Comparison of ENCODE assay signal across 15 cellular contexts in the genomic region with DNA sequence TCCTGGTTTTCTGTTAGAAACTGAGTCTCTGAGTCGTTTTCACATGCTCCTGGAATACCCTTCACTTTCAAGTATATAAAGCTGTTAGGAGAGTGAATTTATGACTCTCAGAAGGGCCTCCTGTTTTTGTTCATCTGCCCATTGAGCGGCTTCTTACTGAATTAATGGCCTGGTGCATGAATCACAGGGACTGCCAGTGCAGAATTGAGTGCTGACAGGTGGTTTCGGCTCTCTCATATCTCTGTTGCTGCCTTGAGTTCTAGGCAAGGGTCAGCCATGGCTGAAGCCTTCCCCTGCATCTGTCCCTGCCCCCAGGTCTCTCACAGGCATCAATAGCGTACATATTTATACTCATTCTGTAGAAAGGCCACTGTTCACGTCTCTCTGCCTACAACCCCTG.
"Had no signal": no experiment of that assay in that cellular context is flagged by ENCODE, and none has a peak within 500 bp of the region (broad histone marks: within the 10 kb centered on the region; RNA-seq: fewer than 3 reads in every experiment).

No MANE protein-coding gene starts in this region.

- ATAC-seq: activated CD8-positive, alpha-beta T cell treated with anti-CD3 and anti-CD28 coated beads for 36 hours; gastrocnemius medialis; left lung; right cardiac atrium had no signal

- H3K4me3 Mint-ChIP-seq: activated CD4-positive, alpha-beta T cell treated with anti-CD3 and anti-CD28 coated beads, Interleukin-2, amount 10 ng/mL, durations not matched to agents 24 days and 14 days; activated CD8-positive, alpha-beta T cell treated with anti-CD3 and anti-CD28 coated beads for 36 hours had no signal

- H3K9me3 Mint-ChIP-seq: activated CD4-positive, alpha-beta T cell treated with anti-CD3 and anti-CD28 coated beads, Interleukin-2, amount 10 ng/mL, durations not matched to agents 24 days and 14 days; activated CD8-positive, alpha-beta T cell treated with anti-CD3 and anti-CD28 coated beads for 36 hours; activated T-helper 2 cell treated with anti-CD3 and anti-CD28 coated beads, Interferon-gamma antibody, Interleukin-2, Interleukin-4, amounts not matched to agents 10 μg/mL and 5 μg/mL and 100 μg/mL, durations not matched to agents 14 hours and 24 hours and 36 hours had no signal

- H3K27me3 Mint-ChIP-seq: activated CD4-positive, alpha-beta T cell treated with anti-CD3 and anti-CD28 coated beads, Interleukin-2, amount 10 ng/mL, durations not matched to agents 24 days and 14 days; activated CD8-positive, alpha-beta T cell treated with anti-CD3 and anti-CD28 coated beads for 36 hours had no signal

- H3K27ac Mint-ChIP-seq: activated CD4-positive, alpha-beta T cell treated with anti-CD3 and anti-CD28 coated beads, Interleukin-2, amount 10 ng/mL, durations not matched to agents 24 days and 14 days; activated CD8-positive, alpha-beta T cell treated with anti-CD3 and anti-CD28 coated beads for 36 hours; activated T-helper 2 cell treated with anti-CD3 and anti-CD28 coated beads, Interferon-gamma antibody, Interleukin-2, Interleukin-4, amounts not matched to agents 10 μg/mL and 5 μg/mL and 100 μg/mL, durations not matched to agents 14 hours and 24 hours and 36 hours had no signal

- DNase-seq: activated CD4-positive, alpha-beta T cell treated with anti-CD3 and anti-CD28 coated beads, Interleukin-2, amount 10 ng/mL, durations not matched to agents 24 days and 14 days; activated CD8-positive, alpha-beta T cell treated with anti-CD3 and anti-CD28 coated beads for 36 hours; activated naive CD4-positive, alpha-beta T cell treated with Interleukin-2 at 50 U/mL for 16 hours; activated T-cell treated with anti-CD3 and anti-CD28 coated beads, Interleukin-2, amount 50 U/mL, for 1 hour; cerebellar nuclear complex; cortex of kidney; effector CD4-positive, alpha-beta T cell; gastrocnemius medialis; head of caudate nucleus; left lung; right cardiac atrium; stomach; T-helper 9 cell; trophoblast cell had no signal
